In the genomic region with DNA sequence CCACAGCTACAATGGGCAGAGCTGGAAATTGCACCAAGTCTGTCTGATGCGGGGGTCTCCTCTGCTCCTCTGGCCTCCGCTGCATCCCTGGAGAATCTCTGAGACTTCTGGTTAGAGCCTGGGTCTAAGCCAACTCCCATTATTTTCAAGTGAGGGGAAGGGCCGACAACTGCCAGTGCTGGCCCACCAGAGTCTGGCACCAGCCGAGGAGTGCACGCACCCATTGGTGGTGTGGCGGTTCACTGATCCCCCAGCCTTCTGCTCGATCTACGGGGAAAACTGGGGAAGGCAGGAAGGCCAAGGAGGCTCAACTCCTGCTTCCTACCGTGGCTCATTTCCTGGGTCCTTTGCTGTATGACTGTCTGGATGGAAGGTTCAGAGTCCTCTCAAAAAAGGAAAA, we compare ENCODE assay signal across 1 cellular context.
TF ChIP-seq lines count a peak whose summit lies in the region.

No MANE protein-coding gene starts in this region.

TF ChIP-seq in K562, 482 proteins besides CTCF, POLR2A, EP300 and RAD21:
- TF ChIP-seq, protein P1, sequence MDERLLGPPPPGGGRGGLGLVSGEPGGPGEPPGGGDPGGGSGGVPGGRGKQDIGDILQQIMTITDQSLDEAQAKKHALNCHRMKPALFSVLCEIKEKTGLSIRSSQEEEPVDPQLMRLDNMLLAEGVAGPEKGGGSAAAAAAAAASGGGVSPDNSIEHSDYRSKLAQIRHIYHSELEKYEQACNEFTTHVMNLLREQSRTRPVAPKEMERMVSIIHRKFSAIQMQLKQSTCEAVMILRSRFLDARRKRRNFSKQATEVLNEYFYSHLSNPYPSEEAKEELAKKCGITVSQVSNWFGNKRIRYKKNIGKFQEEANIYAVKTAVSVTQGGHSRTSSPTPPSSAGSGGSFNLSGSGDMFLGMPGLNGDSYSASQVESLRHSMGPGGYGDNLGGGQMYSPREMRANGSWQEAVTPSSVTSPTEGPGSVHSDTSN (CRISPR knock-in tag; IDR thresholded peaks at IDR 0.05; ENCODE audit: low read depth) = no peak
- TF ChIP-seq, protein P1 (tag; conservative IDR thresholded peaks at IDR 0.05; ENCODE audit: low read depth) = no peak
- TF ChIP-seq RBFOX2 (IDR thresholded peaks at IDR 0.05; ENCODE audit: low read depth, low read length) (peak; percentile 43; the same call in 1 of the 2 replicates), NR2F6 (CRISPR knock-in tag; IDR thresholded peaks at IDR 0.05) (no peak), ETV5 (CRISPR knock-in tag; IDR thresholded peaks at IDR 0.05; ENCODE audit: low read depth) (no peak), SUPT5H (IDR thresholded peaks at IDR 0.05) (0 out of 2 replicates have a peak, but pooled peaks have one; percentile 25), HCFC1 (IDR thresholded peaks at IDR 0.05; ENCODE audit: low read depth, low read length) (no peak), POLR2G (IDR thresholded peaks at IDR 0.05; ENCODE audit: low read depth, low read length) (peak; percentile 63)
- TF ChIP-seq, protein P2, sequence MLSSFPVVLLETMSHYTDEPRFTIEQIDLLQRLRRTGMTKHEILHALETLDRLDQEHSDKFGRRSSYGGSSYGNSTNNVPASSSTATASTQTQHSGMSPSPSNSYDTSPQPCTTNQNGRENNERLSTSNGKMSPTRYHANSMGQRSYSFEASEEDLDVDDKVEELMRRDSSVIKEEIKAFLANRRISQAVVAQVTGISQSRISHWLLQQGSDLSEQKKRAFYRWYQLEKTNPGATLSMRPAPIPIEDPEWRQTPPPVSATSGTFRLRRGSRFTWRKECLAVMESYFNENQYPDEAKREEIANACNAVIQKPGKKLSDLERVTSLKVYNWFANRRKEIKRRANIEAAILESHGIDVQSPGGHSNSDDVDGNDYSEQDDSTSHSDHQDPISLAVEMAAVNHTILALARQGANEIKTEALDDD (IDR thresholded peaks at IDR 0.05) = no peak
- TF ChIP-seq, protein P3, sequence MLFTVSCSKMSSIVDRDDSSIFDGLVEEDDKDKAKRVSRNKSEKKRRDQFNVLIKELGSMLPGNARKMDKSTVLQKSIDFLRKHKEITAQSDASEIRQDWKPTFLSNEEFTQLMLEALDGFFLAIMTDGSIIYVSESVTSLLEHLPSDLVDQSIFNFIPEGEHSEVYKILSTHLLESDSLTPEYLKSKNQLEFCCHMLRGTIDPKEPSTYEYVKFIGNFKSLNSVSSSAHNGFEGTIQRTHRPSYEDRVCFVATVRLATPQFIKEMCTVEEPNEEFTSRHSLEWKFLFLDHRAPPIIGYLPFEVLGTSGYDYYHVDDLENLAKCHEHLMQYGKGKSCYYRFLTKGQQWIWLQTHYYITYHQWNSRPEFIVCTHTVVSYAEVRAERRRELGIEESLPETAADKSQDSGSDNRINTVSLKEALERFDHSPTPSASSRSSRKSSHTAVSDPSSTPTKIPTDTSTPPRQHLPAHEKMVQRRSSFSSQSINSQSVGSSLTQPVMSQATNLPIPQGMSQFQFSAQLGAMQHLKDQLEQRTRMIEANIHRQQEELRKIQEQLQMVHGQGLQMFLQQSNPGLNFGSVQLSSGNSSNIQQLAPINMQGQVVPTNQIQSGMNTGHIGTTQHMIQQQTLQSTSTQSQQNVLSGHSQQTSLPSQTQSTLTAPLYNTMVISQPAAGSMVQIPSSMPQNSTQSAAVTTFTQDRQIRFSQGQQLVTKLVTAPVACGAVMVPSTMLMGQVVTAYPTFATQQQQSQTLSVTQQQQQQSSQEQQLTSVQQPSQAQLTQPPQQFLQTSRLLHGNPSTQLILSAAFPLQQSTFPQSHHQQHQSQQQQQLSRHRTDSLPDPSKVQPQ (CRISPR knock-in tag; IDR thresholded peaks at IDR 0.05; ENCODE audit: borderline replicate concordance) = no peak
